ENCODE assay signal across 1 cellular context in the genomic region with DNA sequence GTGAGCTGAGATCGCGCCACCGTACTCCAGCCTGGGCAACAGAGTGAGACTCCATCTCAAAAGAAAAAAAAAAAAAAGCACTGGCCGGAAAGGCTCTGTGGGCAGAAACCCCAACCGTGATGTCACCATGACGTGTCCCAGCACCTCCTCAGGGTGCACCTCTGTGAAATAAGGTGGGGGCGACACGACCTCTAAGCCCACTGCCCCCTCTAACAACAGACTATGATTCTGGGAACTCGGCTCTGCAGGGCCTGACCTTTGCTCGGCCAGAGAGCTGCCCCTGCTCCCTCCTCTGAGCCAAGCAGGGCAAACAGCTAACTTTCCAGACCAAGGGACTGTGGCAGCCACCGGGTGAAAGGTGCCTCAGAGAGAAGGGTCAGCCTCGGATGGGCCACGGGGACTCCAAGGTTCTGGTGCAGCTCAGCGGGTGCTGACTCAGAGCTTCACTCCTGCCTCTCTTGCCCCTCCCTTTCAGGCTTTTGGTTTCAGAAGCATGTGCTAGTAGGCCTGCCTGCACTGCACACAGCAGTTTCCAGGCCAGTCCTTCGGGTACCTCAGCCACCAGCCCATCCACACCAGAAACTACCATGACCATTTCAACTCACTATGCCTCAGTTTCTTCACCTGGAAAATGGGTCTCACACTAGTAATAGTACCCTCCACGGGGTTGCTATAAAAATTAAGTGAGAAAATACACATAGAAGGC.
TF ChIP-seq lines count a peak whose summit lies in the region.

No MANE protein-coding gene starts in this region.

TF ChIP-seq in HepG2, 621 proteins besides CTCF, POLR2A, EP300 and RAD21 (continued from another document and continues in another):
- no peak for TF ChIP-seq ZHX1 (CRISPR knock-in tag; IDR thresholded peaks at IDR 0.05; ENCODE audit: low read depth)
- TF ChIP-seq ZSCAN21 (CRISPR knock-in tag; IDR thresholded peaks at IDR 0.05; ENCODE audit: borderline replicate concordance), result no peak
- no peak for TF ChIP-seq MZF1 (CRISPR knock-in tag; IDR thresholded peaks at IDR 0.05; ENCODE audit: borderline replicate concordance)
- no peak for TF ChIP-seq ZNF225 (CRISPR knock-in tag; IDR thresholded peaks at IDR 0.05)
- TF ChIP-seq NR1H2 (CRISPR knock-in tag; IDR thresholded peaks at IDR 0.05; ENCODE audit: borderline replicate concordance, low read depth), result no peak
- TF ChIP-seq ZNF883 (CRISPR knock-in tag; IDR thresholded peaks at IDR 0.05; ENCODE audit: not compliant biosample characterization), result no peak
- TF ChIP-seq MYC (CRISPR knock-in tag; IDR thresholded peaks at IDR 0.05; ENCODE audit: borderline replicate concordance), result no peak
- no peak for TF ChIP-seq RORA (CRISPR knock-in tag; IDR thresholded peaks at IDR 0.05)
- TF ChIP-seq HINFP (CRISPR knock-in tag; IDR thresholded peaks at IDR 0.05; ENCODE audit: low read depth), result no peak
- 0 out of 2 replicates have a peak, but pooled peaks have one; percentile 67 for TF ChIP-seq DNMT1 (CRISPR knock-in tag; IDR thresholded peaks at IDR 0.05)
- no peak for TF ChIP-seq TRIM24 (CRISPR knock-in tag; IDR thresholded peaks at IDR 0.05)
- no peak for TF ChIP-seq ZHX2 (IDR thresholded peaks at IDR 0.05; ENCODE audit: low read depth)
- TF ChIP-seq ZHX2 (CRISPR knock-in tag; IDR thresholded peaks at IDR 0.05; ENCODE audit: borderline replicate concordance), result no peak
- TF ChIP-seq USF2 (IDR thresholded peaks at IDR 0.05; ENCODE audit: low read depth, low read length), result no peak
- no peak for TF ChIP-seq USF2 (CRISPR knock-in tag; IDR thresholded peaks at IDR 0.05; ENCODE audit: borderline replicate concordance)
- TF ChIP-seq GPN1 (CRISPR knock-in tag; IDR thresholded peaks at IDR 0.05; ENCODE audit: borderline replicate concordance), result no peak
- no peak for TF ChIP-seq CREB3 (CRISPR knock-in tag; IDR thresholded peaks at IDR 0.05)
- TF ChIP-seq JUN (CRISPR knock-in tag; IDR thresholded peaks at IDR 0.05), result no peak
- TF ChIP-seq PBX2 (CRISPR knock-in tag; IDR thresholded peaks at IDR 0.05), result no peak
- TF ChIP-seq CEBPB (IDR thresholded peaks at IDR 0.05; ENCODE audit: borderline replicate concordance, low read depth, low read length), result no peak
- no peak for TF ChIP-seq PHF5A (CRISPR knock-in tag; IDR thresholded peaks at IDR 0.05; ENCODE audit: low read depth, unreplicated experiment)
- no peak for TF ChIP-seq GFI1 (CRISPR knock-in tag; IDR thresholded peaks at IDR 0.05; ENCODE audit: borderline replicate concordance)
- no peak for TF ChIP-seq ZNF720 (CRISPR knock-in tag; IDR thresholded peaks at IDR 0.05)
- TF ChIP-seq MBD4 (IDR thresholded peaks at IDR 0.05; ENCODE audit: borderline replicate concordance, low read length), result no peak
- TF ChIP-seq ZNF619 (CRISPR knock-in tag; IDR thresholded peaks at IDR 0.05), result no peak
- no peak for TF ChIP-seq U2AF1 (optimal IDR thresholded peaks at IDR 0.05; ENCODE audit: low read depth, low read length)
- no peak for TF ChIP-seq JARID2 (CRISPR knock-in tag; IDR thresholded peaks at IDR 0.05; ENCODE audit: insufficient replicate concordance)
- no peak for TF ChIP-seq BCL3 (CRISPR knock-in tag; IDR thresholded peaks at IDR 0.05)
- TF ChIP-seq ZNF34 (CRISPR knock-in tag; IDR thresholded peaks at IDR 0.05; ENCODE audit: borderline replicate concordance), result no peak
- TF ChIP-seq ZMYM4 (CRISPR knock-in tag; IDR thresholded peaks at IDR 0.05), result peak; percentile 42; the same call in 1 of the 2 replicates
- no peak for TF ChIP-seq ZNF350 (CRISPR knock-in tag; IDR thresholded peaks at IDR 0.05; ENCODE audit: borderline replicate concordance, low read depth)
- TF ChIP-seq ZNF296 (CRISPR knock-in tag; conservative IDR thresholded peaks at IDR 0.05), result no peak
- no peak for TF ChIP-seq ZNF10 (CRISPR knock-in tag; IDR thresholded peaks at IDR 0.05; ENCODE audit: borderline replicate concordance, low read depth)
- TF ChIP-seq, protein P1, sequence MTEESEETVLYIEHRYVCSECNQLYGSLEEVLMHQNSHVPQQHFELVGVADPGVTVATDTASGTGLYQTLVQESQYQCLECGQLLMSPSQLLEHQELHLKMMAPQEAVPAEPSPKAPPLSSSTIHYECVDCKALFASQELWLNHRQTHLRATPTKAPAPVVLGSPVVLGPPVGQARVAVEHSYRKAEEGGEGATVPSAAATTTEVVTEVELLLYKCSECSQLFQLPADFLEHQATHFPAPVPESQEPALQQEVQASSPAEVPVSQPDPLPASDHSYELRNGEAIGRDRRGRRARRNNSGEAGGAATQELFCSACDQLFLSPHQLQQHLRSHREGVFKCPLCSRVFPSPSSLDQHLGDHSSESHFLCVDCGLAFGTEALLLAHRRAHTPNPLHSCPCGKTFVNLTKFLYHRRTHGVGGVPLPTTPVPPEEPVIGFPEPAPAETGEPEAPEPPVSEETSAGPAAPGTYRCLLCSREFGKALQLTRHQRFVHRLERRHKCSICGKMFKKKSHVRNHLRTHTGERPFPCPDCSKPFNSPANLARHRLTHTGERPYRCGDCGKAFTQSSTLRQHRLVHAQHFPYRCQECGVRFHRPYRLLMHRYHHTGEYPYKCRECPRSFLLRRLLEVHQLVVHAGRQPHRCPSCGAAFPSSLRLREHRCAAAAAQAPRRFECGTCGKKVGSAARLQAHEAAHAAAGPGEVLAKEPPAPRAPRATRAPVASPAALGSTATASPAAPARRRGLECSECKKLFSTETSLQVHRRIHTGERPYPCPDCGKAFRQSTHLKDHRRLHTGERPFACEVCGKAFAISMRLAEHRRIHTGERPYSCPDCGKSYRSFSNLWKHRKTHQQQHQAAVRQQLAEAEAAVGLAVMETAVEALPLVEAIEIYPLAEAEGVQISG (CRISPR knock-in tag; IDR thresholded peaks at IDR 0.05), result 0 out of 2 replicates have a peak, but pooled peaks have one; percentile 34
- TF ChIP-seq PPARG (CRISPR knock-in tag; conservative IDR thresholded peaks at IDR 0.05), result peak; percentile 93
- no peak for TF ChIP-seq U2AF2 (IDR thresholded peaks at IDR 0.05; ENCODE audit: low read depth, low read length)
- TF ChIP-seq TFDP1 (CRISPR knock-in tag; IDR thresholded peaks at IDR 0.05; ENCODE audit: borderline replicate concordance), result no peak
- no peak for TF ChIP-seq ZNF552 (CRISPR knock-in tag; IDR thresholded peaks at IDR 0.05; ENCODE audit: borderline replicate concordance)
